In genomic region chr1:16243936-16244649, GRCh38 we compare ENCODE assay signal across 8 cellular contexts. TPM values are rescaled to one million over a fixed set of nuclear protein-coding genes. Genes with fewer than 3 reads are reported as not detected.
DNase-seq lines count a peak whose midpoint lies in the region; ATAC-seq, FAIRE-seq and TF ChIP-seq lines count a peak whose summit lies in the region.

No MANE protein-coding gene starts in this region.

- peaks cover 10% of the 10 kb centered on the region; the same call in 1 of the 2 replicates for H3F3A ChIP-seq in GM23248 (ENCODE audit: insufficient read depth)

- WGBS in GM23248 (ENCODE audit: low coverage in 1 of 2, low lambda C conversion rate in 2 of 2, missing lambda C conversion rate in 2 of 2), 2 experiments, result 22 to 25% methylated on average over 7 to 8 of the region's 8 CpGs

- peaks cover 14% of the 10 kb centered on the region for H3K4me1 Mint-ChIP-seq in activated B cell treated with CpG ODN at 0.5 μM for 24 hours

- H3K27me3 Mint-ChIP-seq in activated B cell treated with CpG ODN at 0.5 μM for 24 hours, result no peaks in the 10 kb centered on the region

- intact Hi-C loops in activated B cell treated with CpG ODN at 0.5 μM for 24 hours (cut with micrococcal nuclease), result loop anchor here (1.0 to 2.0 kb wide), 5 partner anchors 8 to 235 kb away; no protein-coding TSS in a partner anchor

- H4K20me1 ChIP-seq in GM23248 (ENCODE audit: insufficient read depth), result no peaks in the 10 kb centered on the region

- no peak overlapping the region for H3K27ac Mint-ChIP-seq in activated B cell treated with CpG ODN at 0.5 μM for 24 hours

- H3K79me2 ChIP-seq in GM23248 (ENCODE audit: insufficient read depth), result peaks cover 12% of the 10 kb centered on the region; the same call in 1 of the 2 replicates

- CTCF ChIA-PET in activated B cell treated with CpG ODN at 0.5 μM for 24 hours (lab: Charles Lee), result interaction anchor here (1.6 to 4.3 kb wide), 3 partner anchors 40 to 164 kb away, joined by 9 to 55 read pairs (median 17); no protein-coding TSS in a partner anchor

- H3K4me1 ChIP-seq in GM23248 (ENCODE audit: insufficient read depth), result peaks cover 15% of the 10 kb centered on the region

- POLR2A ChIA-PET in activated B cell treated with CpG ODN at 0.5 μM for 24 hours (lab: Charles Lee), result interaction anchor here (0.6 to 1.2 kb wide), 2 partner anchors 53 to 165 kb away, joined by 3 to 5 read pairs; no protein-coding TSS in a partner anchor

- peaks cover 3% of the 10 kb centered on the region; the same call in 1 of the 2 replicates for H3K36me3 ChIP-seq in GM23248 (ENCODE audit: low read depth)
- peaks cover 3% of the 10 kb centered on the region for H3K36me3 ChIP-seq in bronchial epithelial cell (ENCODE audit: control insufficient read depth, insufficient read depth, low read length)

- H3K27me3 ChIP-seq in GM23248 (replicated peaks; ENCODE audit: insufficient read depth), result no peaks in the 10 kb centered on the region
- H3K27me3 ChIP-seq in bronchial epithelial cell (ENCODE audit: control insufficient read depth, insufficient read depth, low read length), result no peaks in the 10 kb centered on the region

- no peak overlapping the region for H2AFZ ChIP-seq in GM23248

- in situ Hi-C loops in GM23248 (cut with MboI), result loop anchor here (10.0 kb wide), 1 partner anchor 159 kb away; no protein-coding TSS in a partner anchor

- H3K9me2 ChIP-seq in GM23248 (ENCODE audit: insufficient read depth), result no peaks in the 10 kb centered on the region

- H3K36me3 Mint-ChIP-seq in activated B cell treated with CpG ODN at 0.5 μM for 24 hours (ENCODE audit: low read depth), result peaks cover 13% of the 10 kb centered on the region

- H3K4me3 ChIP-seq in GM23248 (no peak overlapping the region), bronchial epithelial cell (ENCODE audit: low read depth, low read length) (no peak overlapping the region)

- H3K9me3 ChIP-seq in GM23248 (ENCODE audit: low read depth), result no peaks in the 10 kb centered on the region

- peak; percentile 92 for ATAC-seq in activated B cell treated with CpG ODN at 0.5 μM for 24 hours (ENCODE audit: low read depth)
- ATAC-seq in HG02642 (IDR thresholded peaks at IDR 0.05; ENCODE audit: poor library complexity, unreplicated experiment), result no peak

- no peak overlapping the region for H3K4me2 ChIP-seq in GM23248 (ENCODE audit: unreplicated experiment)

- DNase-seq in AG08396 (ENCODE audit: low spot score) (peak; percentile 77), GM23248 (peak; percentile 89), NCI-H345 (lab: John Stamatoyannopoulos, UW) (peak; percentile 71), activated B cell treated with CpG ODN at 0.5 μM for 24 hours (peak; percentile 59), bronchial epithelial cell (ENCODE audit: low read depth) (peak; percentile 72), kidney tubule cell (ENCODE audit: low spot score) (peak; percentile 78)
- DNase-seq in stimulated activated CD4-positive, alpha-beta T cell treated with anti-CD3 and anti-CD28 coated beads, Interleukin-2, amount 100 ng/mL, for 24 hours, result peak; percentile 79

- H3K27ac ChIP-seq in GM23248, result no peak overlapping the region

- peak; percentile 7 for FAIRE-seq in bronchial epithelial cell (lab: Jason Lieb, UNC)

- H3K4me3 Mint-ChIP-seq in activated B cell treated with CpG ODN at 0.5 μM for 24 hours, result no peak overlapping the region

- H3K9me3 Mint-ChIP-seq in activated B cell treated with CpG ODN at 0.5 μM for 24 hours, result no peaks in the 10 kb centered on the region

- no peak for TF ChIP-seq CTCF in activated B cell treated with CpG ODN at 0.5 μM for 24 hours (IDR thresholded peaks at IDR 0.05)
- TF ChIP-seq CTCF in bronchial epithelial cell (IDR thresholded peaks at IDR 0.05; ENCODE audit: insufficient read depth, low read length, severe bottlenecking), result peak; percentile 86

- no peak overlapping the region for H3K9ac ChIP-seq in GM23248

RNA-seq across cellular contexts. Expression of gene CPLANE2, which starts 7.1 kb away (rescaled TPM):
- 9.7 and 16.5 TPM in 2 replicates for total RNA-seq in GM23248 (2014; rRNA removed; shearing (Covaris generic))
- polyA plus RNA-seq in GM23248 (2016; fragmentation: Nextera tagmentation; extraction: Ambion mirVana), result 2.6 and 3.5 TPM in 2 replicates
- total RNA-seq in activated B cell treated with CpG ODN at 0.5 μM for 24 hours, result 5.0 and 5.1 TPM in 2 replicates
- total RNA-seq in bronchial epithelial cell, result 5.8 and 14.5 TPM in 2 replicates

RNA-seq across cellular contexts. Expression of gene ARHGEF19, which starts 31.6 kb away (rescaled TPM):
- total RNA-seq in GM23248 (2014; rRNA removed; shearing (Covaris generic)), result 8.6 and 12.1 TPM in 2 replicates
- polyA plus RNA-seq in GM23248 (2016; fragmentation: Nextera tagmentation; extraction: Ambion mirVana), result 13.3 and 14.2 TPM in 2 replicates
- total RNA-seq in activated B cell treated with CpG ODN at 0.5 μM for 24 hours, result 7.6 and 7.7 TPM in 2 replicates
- total RNA-seq in bronchial epithelial cell, result 3.2 and 6.1 TPM in 2 replicates
